ENCODE assay signal across 8 cellular contexts in the genomic region with DNA sequence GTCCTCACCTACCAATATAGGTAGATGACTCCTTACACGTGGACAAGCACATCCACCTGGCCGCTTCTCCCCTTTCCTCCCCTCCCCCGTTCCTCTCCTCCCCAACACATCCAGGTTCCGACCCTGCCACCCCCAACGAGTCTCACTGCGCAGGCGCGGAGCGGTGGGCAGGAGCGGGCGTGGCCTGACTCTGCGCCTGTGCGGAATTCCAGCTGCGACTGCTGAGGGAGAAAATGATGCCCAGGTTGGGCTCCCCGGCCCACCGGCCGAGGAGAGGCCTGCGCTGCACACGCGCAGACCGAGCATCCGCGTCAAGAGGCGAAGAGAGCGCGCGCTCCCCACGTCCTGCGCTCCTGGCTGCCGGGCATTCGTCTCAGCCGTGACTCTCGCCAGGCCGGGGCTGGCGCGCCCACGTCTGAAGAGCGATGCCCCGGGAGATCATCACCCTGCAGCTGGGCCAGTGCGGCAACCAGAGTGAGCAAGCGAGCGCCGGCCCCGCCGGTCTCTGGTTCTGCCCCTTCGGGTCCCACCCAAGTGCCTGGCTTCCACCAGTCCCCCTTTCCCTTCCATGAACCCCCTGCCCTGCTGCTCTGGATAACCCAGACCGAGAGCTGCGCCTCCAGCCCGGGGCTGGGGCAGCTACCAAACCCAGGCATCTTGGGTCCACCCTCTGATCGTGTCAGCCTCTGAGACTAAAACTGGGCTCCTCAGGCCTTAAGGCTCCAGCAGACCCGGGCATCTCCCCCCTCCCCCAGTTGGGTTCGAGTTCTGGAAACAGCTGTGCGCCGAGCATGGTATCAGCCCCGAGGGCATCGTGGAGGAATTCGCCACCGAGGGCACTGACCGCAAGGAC. TPM values are rescaled to one million over a fixed set of nuclear protein-coding genes. Genes with fewer than 3 reads are reported as not detected.
DNase-seq lines count a peak whose midpoint lies in the region; ATAC-seq, FAIRE-seq and TF ChIP-seq lines count a peak whose summit lies in the region.

A gene (plus strand): TSS at position 206 of the 853 bp plus-strand sequence. CDS start 220 bp downstream, at position 426.

- H2AFZ ChIP-seq in astrocyte (ENCODE audit: low read depth, low read length), result peak within 1 kb of the TSS; percentile 95

- H4K20me1 ChIP-seq in astrocyte (ENCODE audit: insufficient read depth, low read length), result peaks cover 4% of the 10 kb centered on the region

- peaks cover 3% of the 10 kb centered on the region for H3K36me3 Mint-ChIP-seq in astrocyte (ENCODE audit: low read depth, unreplicated experiment)

- peak within 1 kb of the TSS; percentile 91 for H3K4me2 ChIP-seq in astrocyte (ENCODE audit: low read length)

- TF ChIP-seq CTCF in AG09309 (IDR thresholded peaks at IDR 0.05; ENCODE audit: control insufficient read depth, insufficient read depth, low read depth, low read length, missing control alignments), result no peak
- no peak for TF ChIP-seq CTCF in astrocyte (IDR thresholded peaks at IDR 0.05; ENCODE audit: insufficient read depth, low read depth, low read length)
- TF ChIP-seq CTCF in vagina (IDR thresholded peaks at IDR 0.05), result no peak

- intact Hi-C loops in right cardiac atrium (cut with DNase I) (no loop called here), vagina (cut with DNase I) (no loop called here)

- peak within 1 kb of the TSS; percentile 86 for H3K4me3 Mint-ChIP-seq in astrocyte (ENCODE audit: unreplicated experiment)

- H3K79me2 ChIP-seq in astrocyte (ENCODE audit: insufficient read depth, low read length), result no peaks in the 10 kb centered on the region

- 2% methylated on average over 58 of the region's 59 CpGs for WGBS in right cardiac atrium

- H3K9ac ChIP-seq in astrocyte (ENCODE audit: low read length), result peak within 1 kb of the TSS; percentile 78

- H3K9me3 Mint-ChIP-seq in astrocyte (ENCODE audit: unreplicated experiment), result peaks cover 3% of the 10 kb centered on the region

- peak within 1 kb of the TSS; percentile 69 for H3K4me3 ChIP-seq in AG09309 (ENCODE audit: control insufficient read depth, low read depth, low read length)
- H3K4me3 ChIP-seq in astrocyte (ENCODE audit: insufficient read depth, low read depth, low read length), result peak within 1 kb of the TSS; percentile 63
- peak within 1 kb of the TSS; percentile 49 for H3K4me3 ChIP-seq in right cardiac atrium (ENCODE audit: low read length)
- peak within 1 kb of the TSS; percentile 66 to 81 for H3K4me3 ChIP-seq in vagina

- H3K27me3 ChIP-seq in astrocyte (ENCODE audit: insufficient read depth, low read length) (no peaks in the 10 kb centered on the region), right cardiac atrium (ENCODE audit: control insufficient read depth, insufficient read depth) (no peaks in the 10 kb centered on the region), vagina (no peaks in the 10 kb centered on the region)

- H3K27me3 Mint-ChIP-seq in astrocyte (ENCODE audit: low read depth, unreplicated experiment), result peaks cover 4% of the 10 kb centered on the region

- H3K9me3 ChIP-seq in astrocyte (ENCODE audit: insufficient read depth, low read depth, low read length) (no peaks in the 10 kb centered on the region), right cardiac atrium (ENCODE audit: control insufficient read depth, low read length) (no peaks in the 10 kb centered on the region), vagina (no peaks in the 10 kb centered on the region)

- peak; percentile 93 to 95 for ATAC-seq in right cardiac atrium

- peaks cover 15% of the 10 kb centered on the region for H3K4me1 Mint-ChIP-seq in astrocyte (ENCODE audit: low read depth, unreplicated experiment)

- peak within 1 kb of the TSS; percentile 23 for H3K27ac ChIP-seq in astrocyte (ENCODE audit: low read depth, low read length)
- H3K27ac ChIP-seq in right cardiac atrium (ENCODE audit: low read length), result peak within 1 kb of the TSS; percentile 50
- peak within 1 kb of the TSS; percentile 88 for H3K27ac ChIP-seq in vagina

- H3K27ac Mint-ChIP-seq in astrocyte (ENCODE audit: unreplicated experiment), result peak within 1 kb of the TSS; percentile 75

- H3K4me1 ChIP-seq in astrocyte (ENCODE audit: insufficient read depth, low read length), result peaks cover 15% of the 10 kb centered on the region
- peaks cover 4% of the 10 kb centered on the region for H3K4me1 ChIP-seq in right cardiac atrium (ENCODE audit: control insufficient read depth, insufficient read depth, low read length)
- H3K4me1 ChIP-seq in vagina, result peaks cover 28% of the 10 kb centered on the region

- DNase-seq in AG09309 (ENCODE audit: low read depth), result no peak
- DNase-seq in GM19239 (ENCODE audit: insufficient read length, low spot score), result peak; percentile 75
- peak; percentile 97 for DNase-seq in NCI-H146 (lab: John Stamatoyannopoulos, UW)
- DNase-seq in T-helper 2 cell, result peak in 4 of 5 experiments; percentile 56 to 66 (median 63)
- peak; percentile 77 for DNase-seq in astrocyte (ENCODE audit: low read depth)
- peak; percentile 90 to 97 (median 95) for DNase-seq in right cardiac atrium
- DNase-seq in putamen (ENCODE audit: low spot score), result peak; percentile 87
- peak in 1 of 2 donors; percentile 87 for DNase-seq in vagina (ENCODE audit: extremely low spot score in 2 of 2)

- TF ChIP-seq POLR2A in vagina (IDR thresholded peaks at IDR 0.05), result peak in 1 of 2 donors; percentile 75

- H3K36me3 ChIP-seq in astrocyte (ENCODE audit: insufficient read depth, low read length) (peaks cover 3% of the 10 kb centered on the region), vagina (peaks cover 0 to 5% of the 10 kb centered on the region in 2 donors)

- FAIRE-seq in GM19239 (lab: Jason Lieb, UNC), result peak; percentile 83
- no peak for FAIRE-seq in astrocyte (lab: Jason Lieb, UNC)

RNA-seq across cellular contexts. Expression of the gene that starts here (rescaled TPM):
- total RNA-seq in astrocyte, result 14.4 and 16.6 TPM in 2 replicates
- total RNA-seq in right cardiac atrium, result 10 to 100 TPM; 11.6 to 21.3 (median 18.4) TPM
- 19.8 TPM for polyA plus RNA-seq in right cardiac atrium
- total RNA-seq in vagina, result 44.7 TPM

Comparison
In these comparisons a context has a peak if more than half of its experiments do, and no peak if none do; other contexts are left out.
1. H3K27ac ChIP-seq: peak in every context shown above with its lines; median percentile 88 in vagina; 50 in right cardiac atrium; 23 in astrocyte.